In the genomic region with DNA sequence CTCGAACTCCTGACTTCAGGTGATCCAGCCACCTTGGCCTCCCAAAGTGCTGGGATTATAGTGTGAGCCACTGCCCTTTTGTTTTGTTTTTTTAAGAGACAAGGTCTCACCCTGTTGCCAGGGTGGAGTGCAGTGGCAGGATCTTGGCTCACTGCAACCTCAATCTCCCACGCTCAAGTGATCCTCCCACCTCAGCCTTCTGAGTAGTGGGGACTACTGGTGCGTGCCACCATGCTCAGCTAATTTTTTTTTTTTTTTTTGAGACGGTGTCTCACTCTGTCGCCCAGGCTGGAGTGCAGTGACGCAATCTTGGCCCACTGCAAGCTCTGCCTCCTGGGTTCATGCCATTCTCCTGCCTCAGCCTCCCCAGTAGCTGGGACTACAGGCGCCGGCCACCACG, we compare ENCODE assay signal across 7 cellular contexts.
A peak's percentile ranks its signal among the peaks of the same experiment; 100 is the strongest.
DNase-seq lines count a peak whose midpoint lies in the region; ATAC-seq and TF ChIP-seq lines count a peak whose summit lies in the region.
"Not testable (repeated sequence)": the region's sequence is repeated elsewhere in the genome, so short reads cannot be mapped to it uniquely, and the experiment has no call there.

No MANE protein-coding gene starts in this region.

- not testable (repeated sequence) for H3K27me3 Mint-ChIP-seq in activated B cell treated with CpG ODN at 0.5 μM for 24 hours, naive B cell

- peak; percentile 67 for ATAC-seq in HG03469 (IDR thresholded peaks at IDR 0.05; ENCODE audit: unreplicated experiment)
- peak; percentile 97 for ATAC-seq in activated B cell treated with CpG ODN at 0.5 μM for 24 hours (ENCODE audit: low read depth)
- ATAC-seq in Right ventricle myocardium inferior = not testable (repeated sequence)
- peak; percentile 94 to 96 for ATAC-seq in naive B cell (ENCODE audit: low read depth in 2 of 2)

- H3K27ac ChIP-seq in BLaER1; HEK293 (ENCODE audit: extremely low read depth, low read depth, low read length): not testable (repeated sequence)

- not testable (repeated sequence) for H3K27me3 ChIP-seq in BLaER1

- CTCF ChIA-PET in HEK293 (lab: Yijun Ruan, JAX); activated B cell treated with CpG ODN at 0.5 μM for 24 hours (lab: Charles Lee): not testable (repeated sequence)

- peaks cover 53% of the 10 kb centered on the region for H3K4me1 ChIP-seq in BLaER1
- H3K4me1 ChIP-seq in HEK293 (ENCODE audit: control insufficient read depth, insufficient read depth, low read length) = not testable (repeated sequence)

- not testable (repeated sequence) for TF ChIP-seq CTCF in HEK293 (tag by site-specific recombination; IDR thresholded peaks at IDR 0.05); activated B cell treated with CpG ODN at 0.5 μM for 24 hours (IDR thresholded peaks at IDR 0.05)

- peak; percentile 87 for DNase-seq in M059J (ENCODE audit: low read depth)
- not testable (repeated sequence) for DNase-seq in activated B cell treated with CpG ODN at 0.5 μM for 24 hours
- peak; percentile 17 for DNase-seq in Right ventricle myocardium inferior (ENCODE audit: missing footprints)
- DNase-seq in naive B cell = peak; percentile 63

- POLR2A ChIA-PET in HEK293 (lab: Yijun Ruan, JAX) = interaction anchor here (0.6 to 1.5 kb wide), 4 partner anchors 9 to 24 kb away, joined by 3 to 4 read pairs (median 4); no protein-coding TSS in a partner anchor
- POLR2A ChIA-PET in activated B cell treated with CpG ODN at 0.5 μM for 24 hours (lab: Charles Lee) = interaction anchor here (0.6 to 2.0 kb wide), 6 partner anchors 13 to 92 kb away, joined by 3 to 8 read pairs (median 4); no protein-coding TSS in a partner anchor

- H3K4me1 Mint-ChIP-seq in activated B cell treated with CpG ODN at 0.5 μM for 24 hours (peaks cover 17% of the 10 kb centered on the region), naive B cell (peaks cover 11 to 35% (median 15%) of the 10 kb centered on the region in 3 donors)

- not testable (repeated sequence) for H3K36me3 Mint-ChIP-seq in activated B cell treated with CpG ODN at 0.5 μM for 24 hours (ENCODE audit: low read depth); naive B cell

- not testable (repeated sequence) for H4K20me1 ChIP-seq in BLaER1

- H3K27ac Mint-ChIP-seq in activated B cell treated with CpG ODN at 0.5 μM for 24 hours = not testable (repeated sequence)
- H3K27ac Mint-ChIP-seq in naive B cell = peak overlapping the region; percentile 64 to 93 (median 88)

- not testable (repeated sequence) for H3K9me3 Mint-ChIP-seq in activated B cell treated with CpG ODN at 0.5 μM for 24 hours, naive B cell

- not testable (repeated sequence) for H3K9me3 ChIP-seq in BLaER1; HEK293 (ENCODE audit: control insufficient read depth, insufficient read depth, low read depth, low read length)

- H3K4me2 ChIP-seq in BLaER1 = peak overlapping the region; percentile 39

- not testable (repeated sequence) for H3K9ac ChIP-seq in BLaER1

- not testable (repeated sequence) for H3K4me3 Mint-ChIP-seq in activated B cell treated with CpG ODN at 0.5 μM for 24 hours
- peak overlapping the region in 3 of 8 donors; percentile 23 to 61 (median 32) for H3K4me3 Mint-ChIP-seq in naive B cell

- H3K36me3 ChIP-seq in BLaER1; HEK293 (ENCODE audit: control insufficient read depth in 2 of 2, insufficient read depth in 1 of 2, low read length in 2 of 2): not testable (repeated sequence)

- H3K4me3 ChIP-seq in BLaER1; HEK293 (ENCODE audit: low read depth, low read length): not testable (repeated sequence)

- intact Hi-C loops in activated B cell treated with CpG ODN at 0.5 μM for 24 hours (cut with micrococcal nuclease) = loop anchor here (1.0 to 2.0 kb wide), 3 partner anchors 16 to 37 kb away; no protein-coding TSS in a partner anchor
- intact Hi-C loops in Right ventricle myocardium inferior (cut with DNase I) = not testable (repeated sequence)

TF ChIP-seq in HEK293, 187 proteins besides CTCF, POLR2A, EP300 and RAD21:
- peak; percentile 62; the same call in 1 of the 2 replicates for TF ChIP-seq KLF1 (tag by site-specific recombination; IDR thresholded peaks at IDR 0.05)
- TF ChIP-seq ZFHX2 (tag by site-specific recombination; conservative IDR thresholded peaks at IDR 0.05) = peak; percentile 74
- peak; percentile 73 for TF ChIP-seq EGR2 (tag by site-specific recombination; IDR thresholded peaks at IDR 0.05; ENCODE audit: low read depth)
